Comparison of ENCODE assay signal across 7 cellular contexts in genomic region chr3:195933044-195933430, GRCh38. TPM values are rescaled to one million over a fixed set of nuclear protein-coding genes. Genes with fewer than 3 reads are reported as not detected.
DNase-seq lines count a peak whose midpoint lies in the region; ATAC-seq and TF ChIP-seq lines count a peak whose summit lies in the region.
"Not testable (repeated sequence)": the region's sequence is repeated elsewhere in the genome, so short reads cannot be mapped to it uniquely, and the experiment has no call there.

No MANE protein-coding gene starts in this region.

- not testable (repeated sequence) for H3K4me3 Mint-ChIP-seq in Caco-2 (ENCODE audit: unreplicated experiment); type B pancreatic cell

- TF ChIP-seq CTCF in Caco-2 (IDR thresholded peaks at IDR 0.05; ENCODE audit: insufficient read depth in 1 of 2, low read depth in 1 of 2, low read length in 1 of 2, severe bottlenecking in 1 of 2, unreplicated experiment in 1 of 2); mucosa of descending colon (IDR thresholded peaks at IDR 0.05); type B pancreatic cell (conservative IDR thresholded peaks at IDR 0.05): not testable (repeated sequence)

- not testable (repeated sequence) for H3K4me3 ChIP-seq in Caco-2 (ENCODE audit: low read depth, low read length); mucosa of descending colon

- H3K4me1 Mint-ChIP-seq in Caco-2 (ENCODE audit: low read depth, unreplicated experiment); type B pancreatic cell (ENCODE audit: unreplicated experiment): not testable (repeated sequence)

- not testable (repeated sequence) for BruUV-seq in Caco-2 (replicated peaks; lab: Mats Ljungman, UMichigan)

- ATAC-seq in left lobe of liver = not testable (repeated sequence)
- peak; percentile 81 for ATAC-seq in mucosa of descending colon

- not testable (repeated sequence) for H3K27me3 Mint-ChIP-seq in Caco-2 (ENCODE audit: insufficient read depth, unreplicated experiment); type B pancreatic cell

- not testable (repeated sequence) for H3K36me3 ChIP-seq in Caco-2 (ENCODE audit: control insufficient read depth, insufficient read depth, low read length); mucosa of descending colon (ENCODE audit: low read depth)

- not testable (repeated sequence) for H3K27me3 ChIP-seq in Caco-2 (replicated peaks; ENCODE audit: control insufficient read depth, insufficient read depth, low read length)

- DNase-seq in Caco-2 (peak in 1 of 2 experiments; percentile 32), cardiac septum (ENCODE audit: low spot score) (peak; percentile 5), left lobe of liver (ENCODE audit: low spot score) (peak; percentile 22), mucosa of descending colon (peak in 2 of 3 donors; percentile 58 to 66), posterior vena cava (ENCODE audit: low spot score) (peak; percentile 49)
- DNase-seq in activated effector memory CD4-positive, alpha-beta T cell treated with anti-CD3 and anti-CD28 coated beads, Interleukin-2, amount 50 U/mL, for 16 hours = peak; percentile 44
- not testable (repeated sequence) for DNase-seq in type B pancreatic cell (ENCODE audit: extremely low spot score, unreplicated experiment)

- intact Hi-C loops in Caco-2 (cut with micrococcal nuclease; ENCODE audit: unreplicated experiment); cardiac septum (cut with DNase I); mucosa of descending colon (cut with DNase I, micrococcal nuclease); posterior vena cava (cut with DNase I): not testable (repeated sequence)

- H3K27ac Mint-ChIP-seq in Caco-2 (ENCODE audit: unreplicated experiment) = peak overlapping the region; percentile 64
- H3K27ac Mint-ChIP-seq in type B pancreatic cell = peak overlapping the region; percentile 48

- CTCF ChIA-PET in Caco-2 (lab: Charles Lee) = interaction anchor here (0.6 kb wide), 2 partner anchors 176 to 203 kb away, joined by 3 to 5 read pairs; no protein-coding TSS in a partner anchor

- not testable (repeated sequence) for H3K9me3 ChIP-seq in Caco-2, mucosa of descending colon

- H3K9me3 Mint-ChIP-seq in Caco-2 (ENCODE audit: unreplicated experiment); type B pancreatic cell: not testable (repeated sequence)

- H3K36me3 Mint-ChIP-seq in Caco-2 (ENCODE audit: insufficient read depth, unreplicated experiment); type B pancreatic cell: not testable (repeated sequence)

- POLR2A ChIA-PET in Caco-2 (lab: Charles Lee) = not testable (repeated sequence)

- H3K4me1 ChIP-seq in Caco-2 = peaks cover 15% of the 10 kb centered on the region
- H3K4me1 ChIP-seq in mucosa of descending colon (ENCODE audit: low read depth) = not testable (repeated sequence)

RNA-seq across cellular contexts. Expression of gene TNK2, which starts 24.7 kb away (rescaled TPM):
- 36.0 and 37.9 TPM in 2 replicates for total RNA-seq in Caco-2 (2022)
- 48.3 TPM for total RNA-seq in cardiac septum
- 55.2 TPM for total RNA-seq in left lobe of liver
- 10 to 100 TPM; 16.8 to 61.1 (median 28.0) TPM for total RNA-seq in mucosa of descending colon
- total RNA-seq in posterior vena cava = 10 to 100 TPM; 24.3 to 34.1 TPM
- 21.6 and 42.5 TPM in 2 replicates for total RNA-seq in type B pancreatic cell (ENCODE audit: low replicate concordance)
